1 cellular context compared by ENCODE assay signal in genomic region chr4:127782275-127783025, GRCh38.
TF ChIP-seq lines count a peak whose summit lies in the region.

Gene HSPA4L, plus strand, starts transcription at chr4:127782322. Its CDS starts 229 bp downstream, at chr4:127782551.

TF ChIP-seq in HepG2, 621 proteins besides CTCF, POLR2A, EP300 and RAD21 (continued from another document and continues in another):
- TF ChIP-seq HBP1 (CRISPR knock-in tag; IDR thresholded peaks at IDR 0.05; ENCODE audit: low read depth) (no peak), SOX5 (CRISPR knock-in tag; IDR thresholded peaks at IDR 0.05; ENCODE audit: borderline replicate concordance) (no peak), FIP1L1 (IDR thresholded peaks at IDR 0.05; ENCODE audit: borderline replicate concordance, insufficient read depth, low read depth, low read length) (no peak), ZMAT3 (CRISPR knock-in tag; conservative IDR thresholded peaks at IDR 0.05) (no peak), NFE2L2 (IDR thresholded peaks at IDR 0.05; ENCODE audit: low read length) (no peak), NFKBIZ (CRISPR knock-in tag; IDR thresholded peaks at IDR 0.05) (no peak), ZBTB26 (CRISPR knock-in tag; IDR thresholded peaks at IDR 0.05; ENCODE audit: borderline replicate concordance) (peak; percentile 22; the same call in 1 of the 2 replicates), MEF2D (CRISPR knock-in tag; IDR thresholded peaks at IDR 0.05) (no peak; the same call in 1 of the 2 replicates), SMYD3 (CRISPR knock-in tag; IDR thresholded peaks at IDR 0.05) (no peak), MBNL3 (CRISPR knock-in tag; conservative IDR thresholded peaks at IDR 0.05) (no peak), ERF (CRISPR knock-in tag; IDR thresholded peaks at IDR 0.05) (no peak), ZNF652 (CRISPR knock-in tag; IDR thresholded peaks at IDR 0.05; ENCODE audit: borderline replicate concordance, low read depth) (no peak), NONO (IDR thresholded peaks at IDR 0.05) (no peak), NONO (CRISPR knock-in tag; conservative IDR thresholded peaks at IDR 0.05) (no peak), TFDP2 (CRISPR knock-in tag; IDR thresholded peaks at IDR 0.05) (peak; percentile 62; the same call in 1 of the 2 replicates), MIXL1 (CRISPR knock-in tag; IDR thresholded peaks at IDR 0.05) (no peak), HOMEZ (CRISPR knock-in tag; IDR thresholded peaks at IDR 0.05; ENCODE audit: low read depth) (no peak), ZNF704 (CRISPR knock-in tag; IDR thresholded peaks at IDR 0.05; ENCODE audit: borderline replicate concordance) (peak; percentile 66; the same call in 1 of the 2 replicates), PITX1 (CRISPR knock-in tag; IDR thresholded peaks at IDR 0.05) (0 out of 2 replicates have a peak, but pooled peaks have one; percentile 30), ETV6 (CRISPR knock-in tag; conservative IDR thresholded peaks at IDR 0.05) (no peak), NRL (CRISPR knock-in tag; IDR thresholded peaks at IDR 0.05; ENCODE audit: borderline replicate concordance) (no peak; the same call in 1 of the 2 replicates), ZNF232 (CRISPR knock-in tag; IDR thresholded peaks at IDR 0.05; ENCODE audit: borderline replicate concordance) (no peak), PBX3 (CRISPR knock-in tag; IDR thresholded peaks at IDR 0.05; ENCODE audit: borderline replicate concordance) (no peak), MXI1 (IDR thresholded peaks at IDR 0.05; ENCODE audit: borderline replicate concordance, low read depth, low read length) (0 out of 3 replicates have a peak, but pooled peaks have one; percentile 51), ATF1 (CRISPR knock-in tag; IDR thresholded peaks at IDR 0.05) (no peak), ZNF746 (CRISPR knock-in tag; IDR thresholded peaks at IDR 0.05) (peak; percentile 22), PRDM4 (CRISPR knock-in tag; IDR thresholded peaks at IDR 0.05; ENCODE audit: borderline replicate concordance) (no peak), BHLHE40 (IDR thresholded peaks at IDR 0.05; ENCODE audit: low read length) (no peak), ZNF256 (CRISPR knock-in tag; conservative IDR thresholded peaks at IDR 0.05) (no peak), ZNF274 (CRISPR knock-in tag; IDR thresholded peaks at IDR 0.05) (peak; percentile 12; the same call in 1 of the 2 replicates), RERE (CRISPR knock-in tag; IDR thresholded peaks at IDR 0.05; ENCODE audit: low read depth) (no peak), ZNF331 (CRISPR knock-in tag; IDR thresholded peaks at IDR 0.05) (peak; percentile 5), ZNF766 (CRISPR knock-in tag; IDR thresholded peaks at IDR 0.05; ENCODE audit: borderline replicate concordance) (no peak), AGO2 (optimal IDR thresholded peaks at IDR 0.05; ENCODE audit: low read depth, low read length) (no peak), ZNF337 (CRISPR knock-in tag; IDR thresholded peaks at IDR 0.05; ENCODE audit: borderline replicate concordance, low read depth) (no peak), MLXIP (CRISPR knock-in tag; IDR thresholded peaks at IDR 0.05; ENCODE audit: borderline replicate concordance) (no peak), ZGPAT (CRISPR knock-in tag; IDR thresholded peaks at IDR 0.05) (peak; percentile 48; the same call in 1 of the 2 replicates), WIZ (CRISPR knock-in tag; IDR thresholded peaks at IDR 0.05) (peak; percentile 69; the same call in 1 of the 2 replicates), SOX6 (IDR thresholded peaks at IDR 0.05) (no peak), SOX6 (CRISPR knock-in tag; IDR thresholded peaks at IDR 0.05) (no peak), ZSCAN31 (CRISPR knock-in tag; IDR thresholded peaks at IDR 0.05; ENCODE audit: low read depth) (peak; percentile 88; the same call in 1 of the 2 replicates), ZNF460 (CRISPR knock-in tag; IDR thresholded peaks at IDR 0.05; ENCODE audit: borderline replicate concordance) (no peak)
